17 cellular contexts compared by ENCODE assay signal in the genomic region with DNA sequence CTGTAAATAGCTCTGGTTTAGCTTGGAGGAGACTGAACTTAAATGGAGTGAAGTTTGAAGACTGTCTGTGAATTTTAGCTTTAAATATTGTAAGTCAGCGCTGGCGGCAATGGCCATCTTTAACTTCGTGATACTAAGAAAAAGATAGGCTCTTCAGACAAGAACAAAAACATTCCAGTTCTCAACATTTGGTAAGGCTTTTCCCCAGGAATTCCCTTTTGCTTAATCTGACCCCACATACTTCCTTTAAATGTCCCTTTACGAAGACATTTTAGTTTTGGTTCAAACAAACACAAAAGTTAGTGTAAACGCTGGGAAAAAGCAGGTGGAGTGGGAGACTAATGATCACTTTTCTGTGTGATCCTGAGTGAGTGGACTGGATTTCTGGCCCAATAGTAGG.
A peak's percentile ranks its signal among the peaks of the same experiment; 100 is the strongest.
DNase-seq lines count a peak whose midpoint lies in the region; ATAC-seq and TF ChIP-seq lines count a peak whose summit lies in the region.
"Had no signal": no experiment of that assay in that cellular context is flagged by ENCODE, and none has a peak within 500 bp of the region (broad histone marks: within the 10 kb centered on the region; RNA-seq: fewer than 3 reads in every experiment).

No MANE protein-coding gene starts in this region.

- DNase-seq in DMS53 (lab: John Stamatoyannopoulos, UW) (peak; percentile 48), DMS53 treated with DMSO at 0.1 percent for 48 hours (lab: John Stamatoyannopoulos, UW; ENCODE audit: unreplicated experiment) (no peak), Peyer's patch (no peak), gastrocnemius medialis (no peak), anterior cingulate cortex (lab: John Stamatoyannopoulos, UW) (no peak), SHP77 (lab: John Stamatoyannopoulos, UW) (no peak)
- DNase-seq: 8988T; activated gamma-delta T cell treated with Interleukin-2 at 50 U/mL for 16 hours; DMS79; NCI-H1436; NCI-H226; SIG-M5; stimulated activated naive B cell treated with anti-CD40 and anti-IgM and Interleukin-4, amounts not matched to agents 10 μg/mL and 1 μg/mL and 100 μg/mL, for 72 hours had no signal

- no peaks in the 10 kb centered on the region for H3K27me3 ChIP-seq in Peyer's patch
- no peaks in the 10 kb centered on the region for H3K27me3 ChIP-seq in gastroesophageal sphincter
- H3K27me3 ChIP-seq in gastrocnemius medialis = no peaks in the 10 kb centered on the region
- H3K27me3 ChIP-seq: dorsolateral prefrontal cortex had no signal

- 41% methylated on average over 5 of the region's 5 CpGs for whole genome bisulfite sequencing in gastroesophageal sphincter (ENCODE audit: low coverage in 1 of 2), 2 donors

- H3K27ac ChIP-seq in Peyer's patch (peak overlapping the region in 3 of 4 donors; percentile 49 to 84 (median 70)), gastroesophageal sphincter (peak overlapping the region; percentile 14 to 80 (median 70)), gastrocnemius medialis (peak overlapping the region; percentile 46 to 74 (median 70))
- H3K27ac ChIP-seq: KMS-11 had no signal

- TF ChIP-seq CTCF in Peyer's patch (IDR thresholded peaks at IDR 0.05) (no peak), gastroesophageal sphincter (IDR thresholded peaks at IDR 0.05) (no peak), gastrocnemius medialis (IDR thresholded peaks at IDR 0.05 in 4 of 5, conservative IDR thresholded peaks at IDR 0.05 in 1 of 5) (no peak)

- intact Hi-C loops in gastrocnemius medialis (cut with DNase I; ENCODE audit: low total_unique reads) = loop anchor here (2.0 to 10.0 kb wide), 7 partner anchors 45 to 313 kb away; no protein-coding TSS in a partner anchor

- H3K36me3 ChIP-seq in Peyer's patch = no peaks in the 10 kb centered on the region
- H3K36me3 ChIP-seq in gastroesophageal sphincter = no peaks in the 10 kb centered on the region
- no peaks in the 10 kb centered on the region for H3K36me3 ChIP-seq in gastrocnemius medialis

- no peak for TF ChIP-seq EP300 in gastroesophageal sphincter (IDR thresholded peaks at IDR 0.05)

- H3K4me3 ChIP-seq in Peyer's patch (peak overlapping the region in 1 of 4 donors; percentile 46), gastroesophageal sphincter (peak overlapping the region in 1 of 2 donors; percentile 24), gastrocnemius medialis (no peak overlapping the region)

- H3K4me1 ChIP-seq in Peyer's patch = peaks cover 0 to 36% (median 1%) of the 10 kb centered on the region in 4 donors
- peaks cover 0 to 60% (median 3%) of the 10 kb centered on the region in 3 donors for H3K4me1 ChIP-seq in gastroesophageal sphincter
- peaks cover 24 to 26% of the 10 kb centered on the region in 2 donors for H3K4me1 ChIP-seq in gastrocnemius medialis

- ATAC-seq in gastroesophageal sphincter = no peak
- no peak for ATAC-seq in gastrocnemius medialis
- no peak for ATAC-seq in HG02884 (IDR thresholded peaks at IDR 0.05; ENCODE audit: unreplicated experiment)
- ATAC-seq: stimulated activated naive B cell treated with anti-CD40 and anti-IgM and Interleukin-4, amounts not matched to agents 10 μg/mL and 1 μg/mL and 100 μg/mL, for 72 hours had no signal

- H3K9me3 ChIP-seq in Peyer's patch = no peaks in the 10 kb centered on the region
- H3K9me3 ChIP-seq in gastroesophageal sphincter = no peaks in the 10 kb centered on the region
- H3K9me3 ChIP-seq in gastrocnemius medialis = no peaks in the 10 kb centered on the region

- in situ Hi-C loops in gastrocnemius medialis (cut with MboI; ENCODE audit: low sequenced_read_pairs in 4 of 4) = loop anchor here in 2 of 4 donors (10.0 kb wide), 2 partner anchors 207 to 313 kb away; no protein-coding TSS in a partner anchor

- TF ChIP-seq POLR2A in Peyer's patch (IDR thresholded peaks at IDR 0.05) = no peak
- TF ChIP-seq POLR2A in gastroesophageal sphincter (IDR thresholded peaks at IDR 0.05) = no peak
- TF ChIP-seq POLR2A in gastrocnemius medialis (IDR thresholded peaks at IDR 0.05) = no peak
